11 cellular contexts compared by ENCODE assay signal in genomic region chr10:132419631-132420468, GRCh38. TPM values are rescaled to one million over a fixed set of nuclear protein-coding genes. Genes with fewer than 3 reads are reported as not detected.
DNase-seq lines count a peak whose midpoint lies in the region; ATAC-seq and TF ChIP-seq lines count a peak whose summit lies in the region.
"Had no signal": no experiment of that assay in that cellular context is flagged by ENCODE, and none has a peak within 500 bp of the region (broad histone marks: within the 10 kb centered on the region; RNA-seq: fewer than 3 reads in every experiment).

No MANE protein-coding gene starts in this region.

- H3K27me3 Mint-ChIP-seq in natural killer cell treated with Interleukin-12 subunit alpha and Interleukin-12 subunit beta and Interleukin-15 and Interleukin-18, amount 100 ng/mL, for 72 hours: no peaks in the 10 kb centered on the region

- H3K4me3 ChIP-seq in left ventricle myocardium inferior (no peak overlapping the region), colonic mucosa (no peak overlapping the region)

- peaks cover 21 to 33% of the 10 kb centered on the region in 2 donors for H3K4me1 Mint-ChIP-seq in natural killer cell treated with Interleukin-12 subunit alpha and Interleukin-12 subunit beta and Interleukin-15 and Interleukin-18, amount 100 ng/mL, for 72 hours (ENCODE audit: low read depth in 2 of 2)

- ATAC-seq in Right ventricle myocardium superior (ENCODE audit: poor library complexity) (no peak), HG03565 (IDR thresholded peaks at IDR 0.05; ENCODE audit: unreplicated experiment) (no peak)
- no peak for ATAC-seq in natural killer cell treated with Interleukin-12 subunit alpha and Interleukin-12 subunit beta and Interleukin-15 and Interleukin-18, amount 100 ng/mL, for 72 hours

- intact Hi-C loops in left ventricle myocardium inferior (cut with micrococcal nuclease) (no loop called here), Right ventricle myocardium superior (cut with DNase I) (no loop called here), colonic mucosa (cut with DNase I) (no loop called here)

- in situ Hi-C loops in ACHN (cut with HindIII; ENCODE audit: low pct_ligation_motif_present, low pct_unique_long_range_greater_than_20kb, low sequenced_read_pairs): no loop called here

- no peaks in the 10 kb centered on the region for H3K9me3 ChIP-seq in left ventricle myocardium inferior (replicated peaks)
- H3K9me3 ChIP-seq in colonic mucosa: no peaks in the 10 kb centered on the region

- H3K27me3 ChIP-seq in left ventricle myocardium inferior (ENCODE audit: low read depth): no peaks in the 10 kb centered on the region
- no peaks in the 10 kb centered on the region for H3K27me3 ChIP-seq in colonic mucosa
- H3K27me3 ChIP-seq: brain microvascular endothelial cell had no signal

- peaks cover 8% of the 10 kb centered on the region for H3K36me3 Mint-ChIP-seq in natural killer cell treated with Interleukin-12 subunit alpha and Interleukin-12 subunit beta and Interleukin-15 and Interleukin-18, amount 100 ng/mL, for 72 hours

- H3K36me3 ChIP-seq in left ventricle myocardium inferior (no peaks in the 10 kb centered on the region), colonic mucosa (no peaks in the 10 kb centered on the region)
- H3K36me3 ChIP-seq: brain microvascular endothelial cell had no signal

- TF ChIP-seq CTCF in left ventricle myocardium inferior (IDR thresholded peaks at IDR 0.05; ENCODE audit: borderline replicate concordance) (no peak), colonic mucosa (IDR thresholded peaks at IDR 0.05) (no peak)

- no peak for DNase-seq in left ventricle myocardium inferior
- no peak for DNase-seq in Right ventricle myocardium superior
- DNase-seq in colonic mucosa: no peak
- no peak for DNase-seq in natural killer cell treated with Interleukin-12 subunit alpha and Interleukin-12 subunit beta and Interleukin-15 and Interleukin-18, amount 100 ng/mL, for 72 hours (ENCODE audit: low spot score)
- DNase-seq in GOT3 (lab: John Stamatoyannopoulos, UW): no peak
- DNase-seq in hepatic stellate cell (ENCODE audit: low spot score): no peak
- no peak for DNase-seq in ACHN
- DNase-seq: activated CD4-positive, alpha-beta T cell treated with anti-CD3 and anti-CD28 coated beads, Interleukin-2, amount 50 U/mL, for 48 hours; brain microvascular endothelial cell; IMR-90 had no signal

- peak overlapping the region; percentile 74 to 82 for H3K27ac Mint-ChIP-seq in natural killer cell treated with Interleukin-12 subunit alpha and Interleukin-12 subunit beta and Interleukin-15 and Interleukin-18, amount 100 ng/mL, for 72 hours

- H3K27ac ChIP-seq in left ventricle myocardium inferior (replicated peaks) (peak overlapping the region; percentile 92), colonic mucosa (peak overlapping the region; percentile 87)
- H3K27ac ChIP-seq: brain microvascular endothelial cell had no signal

- peaks cover 69% of the 10 kb centered on the region for H3K4me1 ChIP-seq in left ventricle myocardium inferior
- peaks cover 42% of the 10 kb centered on the region for H3K4me1 ChIP-seq in colonic mucosa

- peak overlapping the region; percentile 68 to 93 for H3K9ac ChIP-seq in colonic mucosa (ENCODE audit: low read depth in 2 of 2, low read length in 2 of 2)

- H3K9me3 Mint-ChIP-seq in natural killer cell treated with Interleukin-12 subunit alpha and Interleukin-12 subunit beta and Interleukin-15 and Interleukin-18, amount 100 ng/mL, for 72 hours: no peaks in the 10 kb centered on the region

- H3K4me3 Mint-ChIP-seq in natural killer cell treated with Interleukin-12 subunit alpha and Interleukin-12 subunit beta and Interleukin-15 and Interleukin-18, amount 100 ng/mL, for 72 hours: no peak overlapping the region

RNA-seq across cellular contexts. Expression of gene PWWP2B, which starts 22.9 kb away (rescaled TPM):
- 17.2 TPM for total RNA-seq in left ventricle myocardium inferior
- 23.0 TPM for total RNA-seq in Right ventricle myocardium superior
- total RNA-seq in colonic mucosa: 10 to 100 TPM; 33.8 to 61.0 TPM
- total RNA-seq in natural killer cell treated with Interleukin-12 subunit alpha and Interleukin-12 subunit beta and Interleukin-15 and Interleukin-18, amount 100 ng/mL, for 72 hours: 10 to 100 TPM; 15.2 to 17.9 TPM
